11 cellular contexts compared by ENCODE assay signal in the genomic region with DNA sequence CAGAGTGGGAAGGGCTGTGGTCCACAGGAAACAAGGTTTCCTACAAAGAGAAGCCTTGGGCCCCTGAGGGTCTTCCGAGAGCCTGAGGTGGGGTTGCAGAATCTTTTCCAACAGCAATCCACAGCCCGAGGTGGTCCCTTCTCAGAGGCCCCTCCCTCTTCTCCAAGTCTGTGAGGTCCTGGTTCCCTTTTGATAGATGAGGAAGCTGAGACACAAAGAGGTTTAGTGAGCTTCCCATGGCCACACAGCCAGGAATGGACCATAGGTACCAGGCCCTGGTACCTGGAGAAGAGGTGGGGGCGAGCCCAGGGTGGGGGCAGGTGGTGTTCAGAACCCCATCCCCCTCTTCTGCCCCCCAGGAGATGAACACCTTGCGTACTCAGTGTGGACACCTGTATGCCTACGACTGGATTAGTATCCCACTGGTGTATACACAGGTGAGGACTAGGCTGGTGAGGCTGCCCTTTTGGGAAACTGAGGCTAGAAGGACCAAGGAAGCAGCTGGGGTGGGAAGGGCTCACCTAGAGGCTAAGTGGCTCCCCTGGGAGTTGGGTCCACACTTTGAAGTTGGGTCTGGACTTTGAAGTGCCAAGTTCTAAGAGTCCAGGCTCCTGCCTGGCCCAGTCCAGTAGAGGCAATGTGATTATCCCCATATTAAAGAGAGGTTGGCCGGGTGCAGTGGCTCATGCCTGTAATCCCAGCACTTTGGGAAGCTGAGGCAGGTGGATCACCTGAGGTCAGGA. TPM values are rescaled to one million over a fixed set of nuclear protein-coding genes. Genes with fewer than 3 reads are reported as not detected.
"Had no signal": no experiment of that assay in that cellular context is flagged by ENCODE, and none has a peak within 500 bp of the region (broad histone marks: within the 10 kb centered on the region; RNA-seq: fewer than 3 reads in every experiment).

No MANE protein-coding gene starts in this region.

- DNase-seq: activated naive CD4-positive, alpha-beta T cell treated with anti-CD3 and anti-CD28 coated beads, Interleukin-2, amount 50 U/mL, for 16 hours; caudate nucleus; effector CD8-positive, alpha-beta T cell; foreskin melanocyte; heart left ventricle; nephron progenitor cell; transverse colon had no signal

- H3K9me3 ChIP-seq: heart left ventricle, pancreas, transverse colon had no signal

- H3K4me3 ChIP-seq: pancreas, transverse colon had no signal

- H3K27me3 ChIP-seq: pancreas had no signal

- H3K27ac ChIP-seq: heart left ventricle, pancreas had no signal

- H3K36me3 ChIP-seq: pancreas, transverse colon had no signal

- ATAC-seq: activated CD4-positive, CD25-positive, alpha-beta regulatory T cell treated with anti-CD3 and anti-CD28 coated beads, Interleukin-2, amount 50 U/mL, for 24 hours; heart left ventricle; left lobe of liver; pancreas had no signal

RNA-seq across cellular contexts. Expression of gene BEST1, which starts 7.0 kb away (rescaled TPM):
- total RNA-seq: activated T-helper 2 cell treated with anti-CD3 and anti-CD28 coated beads, Interferon-gamma antibody, Interleukin-2, Interleukin-4, amounts not matched to agents 10 μg/mL and 5 μg/mL and 100 μg/mL, durations not matched to agents 14 hours and 24 hours and 36 hours had no signal

RNA-seq across cellular contexts. Expression of gene RAB3IL1, which starts 39.8 kb away (rescaled TPM):
- total RNA-seq: activated T-helper 2 cell treated with anti-CD3 and anti-CD28 coated beads, Interferon-gamma antibody, Interleukin-2, Interleukin-4, amounts not matched to agents 10 μg/mL and 5 μg/mL and 100 μg/mL, durations not matched to agents 14 hours and 24 hours and 36 hours had no signal
